26 cellular contexts compared by ENCODE assay signal in genomic region chr5:1959231-1959630, GRCh38.
A peak's percentile ranks its signal among the peaks of the same experiment; 100 is the strongest.
DNase-seq lines count a peak whose midpoint lies in the region; ATAC-seq, FAIRE-seq and TF ChIP-seq lines count a peak whose summit lies in the region.
"Had no signal": no experiment of that assay in that cellular context is flagged by ENCODE, and none has a peak within 500 bp of the region (broad histone marks: within the 10 kb centered on the region; RNA-seq: fewer than 3 reads in every experiment).

No MANE protein-coding gene starts in this region.

- CTCF ChIA-PET in HEK293 (lab: Yijun Ruan, JAX) = no interaction called here

- no peaks in the 10 kb centered on the region for H3K36me3 ChIP-seq in HEK293 (ENCODE audit: control insufficient read depth in 2 of 2, insufficient read depth in 1 of 2, low read length in 2 of 2)
- H3K36me3 ChIP-seq: BE2C; BLaER1 treated with 17β-estradiol and CSF1 and Interleukin-3, amounts not matched to agents 10 nM and 100 nM had no signal

- FAIRE-seq in frontal cortex (lab: Jason Lieb, UNC) = no peak
- FAIRE-seq: A549, D721Med, GM12878, GM19239, H1 had no signal

- H3K9me3 Mint-ChIP-seq in natural killer cell = no peaks in the 10 kb centered on the region
- H3K9me3 Mint-ChIP-seq: CD4-positive, alpha-beta T cell had no signal

- no peak overlapping the region for H3K27ac ChIP-seq in HEK293 (ENCODE audit: extremely low read depth, low read depth, low read length)
- no peak overlapping the region for H3K27ac ChIP-seq in coronary artery
- H3K27ac ChIP-seq: A549; BLaER1 treated with 17β-estradiol and CSF1 and Interleukin-3, amounts not matched to agents 10 nM and 100 nM; GM23248 had no signal

- peak; percentile 33 for DNase-seq in coronary artery (ENCODE audit: low spot score)
- DNase-seq in islet precursor cell = peak; percentile 28
- DNase-seq in natural killer cell = no peak
- DNase-seq in frontal cortex (ENCODE audit: low spot score in 2 of 2) = no peak
- no peak for DNase-seq in NCI-H2081 treated with DMSO at 0.1 percent for 48 hours (lab: John Stamatoyannopoulos, UW)
- DNase-seq: 8988T; ACHN; AML-193; BE2C; CD4-positive, alpha-beta T cell; CD8-positive, alpha-beta memory T cell; DMS 273 treated with DMSO at 0.1 percent for 48 hours; DMS79; EL; GDM1; GM23248; H7; HCEC 1CT had no signal

- no peak for ATAC-seq in natural killer cell
- ATAC-seq: A549, GM12878 had no signal

- no peaks in the 10 kb centered on the region for H3K4me1 ChIP-seq in HEK293 (ENCODE audit: control insufficient read depth, insufficient read depth, low read length)
- H3K4me1 ChIP-seq: A549, BE2C had no signal

- H3K27ac Mint-ChIP-seq in natural killer cell = no peak overlapping the region
- H3K27ac Mint-ChIP-seq: CD14-positive monocyte; CD4-positive, alpha-beta T cell; CD8-positive, alpha-beta memory T cell had no signal

- intact Hi-C loops in natural killer cell (cut with micrococcal nuclease) = no loop called here

- H3K27me3 Mint-ChIP-seq in natural killer cell (ENCODE audit: low read depth in 2 of 2) = peaks cover 0 to 2% of the 10 kb centered on the region in 2 donors

- H3K4me1 Mint-ChIP-seq in natural killer cell = peaks cover 0 to 9% of the 10 kb centered on the region in 2 donors
- H3K4me1 Mint-ChIP-seq: CD14-positive monocyte; CD8-positive, alpha-beta memory T cell had no signal

- no peak for TF ChIP-seq CTCF in HEK293 (tag by site-specific recombination; IDR thresholded peaks at IDR 0.05)
- TF ChIP-seq CTCF in coronary artery (IDR thresholded peaks at IDR 0.05) = no peak
- no peak for TF ChIP-seq CTCF in natural killer cell (IDR thresholded peaks at IDR 0.05)

- no peak overlapping the region for H3K4me3 ChIP-seq in HEK293 (ENCODE audit: low read depth, low read length)
- H3K4me3 ChIP-seq in coronary artery = no peak overlapping the region
- H3K4me3 ChIP-seq: A549; BLaER1 treated with 17β-estradiol and CSF1 and Interleukin-3, amounts not matched to agents 10 nM and 100 nM; GM12878; GM23248 had no signal

- H3K36me3 Mint-ChIP-seq in natural killer cell = no peaks in the 10 kb centered on the region
- H3K36me3 Mint-ChIP-seq: CD14-positive monocyte; CD8-positive, alpha-beta memory T cell had no signal

- H3K9me3 ChIP-seq in HEK293 (ENCODE audit: control insufficient read depth, insufficient read depth, low read depth, low read length) = no peaks in the 10 kb centered on the region
- H3K9me3 ChIP-seq: A549; BE2C; BLaER1 treated with 17β-estradiol and CSF1 and Interleukin-3, amounts not matched to agents 10 nM and 100 nM had no signal

- no peak overlapping the region for H3K4me3 Mint-ChIP-seq in natural killer cell
- H3K4me3 Mint-ChIP-seq: CD14-positive monocyte; CD4-positive, alpha-beta T cell; CD8-positive, alpha-beta memory T cell had no signal

- POLR2A ChIA-PET in HEK293 (lab: Yijun Ruan, JAX) = no interaction called here

TF ChIP-seq in HEK293, 187 proteins besides CTCF, POLR2A, EP300 and RAD21:
- no peak for TF ChIP-seq ZBTB10 (tag by site-specific recombination; IDR thresholded peaks at IDR 0.05)
- peak; percentile 62; the same call in 1 of the 2 replicates for TF ChIP-seq SCRT2 (tag by site-specific recombination; IDR thresholded peaks at IDR 0.05)
- TF ChIP-seq TSHZ1 (tag by site-specific recombination; IDR thresholded peaks at IDR 0.05; ENCODE audit: borderline replicate concordance) = no peak

Comparison
In these comparisons a context has a peak if more than half of its experiments do, and no peak if none do; other contexts are left out.
1. DNase-seq: peak in coronary artery (single experiment) and islet precursor cell (single experiment); none in natural killer cell (single experiment), frontal cortex (0 of 2) and NCI-H2081 treated with DMSO at 0.1 percent for 48 hours (single experiment).